ENCODE assay signal across 1 cellular context in genomic region chr22:24699861-24700260, GRCh38.
TF ChIP-seq lines count a peak whose summit lies in the region.

No MANE protein-coding gene starts in this region.

TF ChIP-seq in GM23338, 12 proteins besides CTCF, POLR2A, EP300 and RAD21:
- TF ChIP-seq REST (IDR thresholded peaks at IDR 0.05; ENCODE audit: unreplicated experiment) (no peak), ZNF331 (CRISPR knock-in tag; IDR thresholded peaks at IDR 0.05; ENCODE audit: low read depth) (no peak), ZNF462 (CRISPR knock-in tag; IDR thresholded peaks at IDR 0.05) (no peak), JUNB (IDR thresholded peaks at IDR 0.05; ENCODE audit: unreplicated experiment) (no peak), EZH2phosphoT487 (IDR thresholded peaks at IDR 0.05; ENCODE audit: unreplicated experiment) (no peak), ZNF114 (CRISPR knock-in tag; IDR thresholded peaks at IDR 0.05) (no peak), NANOG (IDR thresholded peaks at IDR 0.05; ENCODE audit: borderline replicate concordance) (no peak), CREB1 (CRISPR knock-in tag; IDR thresholded peaks at IDR 0.05; ENCODE audit: low read depth) (no peak), EZH2 (IDR thresholded peaks at IDR 0.05; ENCODE audit: low read depth, unreplicated experiment) (no peak), ETS1 (IDR thresholded peaks at IDR 0.05) (no peak), STAT1 (IDR thresholded peaks at IDR 0.05; ENCODE audit: unreplicated experiment) (no peak), POLR2AphosphoS5 (IDR thresholded peaks at IDR 0.05; ENCODE audit: low read depth) (no peak)
TF ChIP-seq in GM23338: peak in this region for 0.
